Comparison of ENCODE assay signal across 1 cellular context in genomic region chr1:177230228-177231016, GRCh38.
TF ChIP-seq lines count a peak whose summit lies in the region.

No MANE protein-coding gene starts in this region.

TF ChIP-seq in H1, 55 proteins besides CTCF, POLR2A, EP300 and RAD21 (continued from another document):
- TF ChIP-seq SRF (IDR thresholded peaks at IDR 0.05; ENCODE audit: low read depth, low read length) (no peak), RNF2 (IDR thresholded peaks at IDR 0.05; ENCODE audit: borderline replicate concordance, low read depth, low read length, missing control alignments, poor library complexity, severe bottlenecking) (no peak), SP2 (IDR thresholded peaks at IDR 0.05; ENCODE audit: low read length) (no peak), ATF3 (IDR thresholded peaks at IDR 0.05; ENCODE audit: insufficient read depth, low read depth, low read length) (no peak), TCF12 (IDR thresholded peaks at IDR 0.05; ENCODE audit: low read depth, low read length) (no peak), ASH2L (IDR thresholded peaks at IDR 0.05; ENCODE audit: low read length) (no peak), MAX (IDR thresholded peaks at IDR 0.05) (no peak), USF2 (IDR thresholded peaks at IDR 0.05; ENCODE audit: low read length) (no peak), RBBP5 (IDR thresholded peaks at IDR 0.05; ENCODE audit: borderline replicate concordance, low read depth, low read length) (no peak), SP1 (IDR thresholded peaks at IDR 0.05; ENCODE audit: low read depth, low read length) (no peak), TAF1 (IDR thresholded peaks at IDR 0.05; ENCODE audit: low read depth, low read length) (no peak)
